ENCODE assay signal across 8 cellular contexts in the genomic region with DNA sequence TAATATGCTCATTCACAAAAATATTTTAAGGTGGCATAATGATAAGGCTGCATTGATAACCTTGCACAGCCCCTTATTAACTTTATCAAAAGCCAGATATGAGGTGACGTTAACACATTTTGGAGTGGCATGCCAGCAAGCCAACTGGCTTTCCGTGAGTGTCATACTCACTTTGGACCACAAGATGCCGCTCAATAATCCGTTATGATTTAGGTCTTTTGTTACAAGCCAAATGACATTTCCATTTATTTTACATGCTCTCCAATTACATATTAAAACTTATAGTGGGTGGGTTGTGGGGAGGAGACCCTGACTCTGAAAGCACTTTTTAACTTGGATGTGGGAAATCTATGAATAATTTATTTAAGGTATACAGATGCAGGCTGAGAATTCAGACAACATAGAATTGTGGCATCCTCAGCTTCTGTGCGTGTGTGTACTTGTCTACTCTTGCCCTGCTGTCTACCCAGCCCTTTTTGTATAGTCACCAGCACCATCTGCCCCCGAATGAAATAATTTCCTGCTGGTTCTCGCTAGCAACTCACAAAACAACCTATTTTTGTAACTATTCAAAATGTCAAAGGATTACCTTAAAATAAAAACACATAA.
DNase-seq lines count a peak whose midpoint lies in the region; ATAC-seq and TF ChIP-seq lines count a peak whose summit lies in the region.

No MANE protein-coding gene starts in this region.

- H3K9me3 ChIP-seq in upper lobe of right lung, result no peaks in the 10 kb centered on the region

- in situ Hi-C loops in astrocyte of the cerebellum (cut with HindIII; ENCODE audit: low sequenced_read_pairs), result no loop called here

- DNase-seq in stimulated activated CD4-positive, alpha-beta T cell treated with anti-CD3 and anti-CD28 coated beads, Interleukin-1b, Interleukin-23, amount 100 ng/mL, for 48 hours, result peak; percentile 2
- no peak for DNase-seq in stimulated activated CD4-positive, alpha-beta T cell treated with anti-CD3 and anti-CD28 coated beads, Interleukin-4, amount 100 ng/mL, for 1 hour
- DNase-seq in NCI-H2107 (lab: John Stamatoyannopoulos, UW) (peak; percentile 73), astrocyte of the cerebellum (ENCODE audit: low read depth) (peak; percentile 50), kidney epithelial cell (ENCODE audit: low read depth) (no peak), upper lobe of right lung (no peak)
- no peak for DNase-seq in NK-92 treated with Interleukin-12 subunit alpha and Interleukin-12 subunit beta, amount 100 ng/mL, for 24 hours (lab: John Stamatoyannopoulos, UW)

- no peak overlapping the region for H3K4me3 ChIP-seq in astrocyte of the cerebellum (ENCODE audit: low read depth, low read length)
- no peak overlapping the region for H3K4me3 ChIP-seq in kidney epithelial cell (ENCODE audit: low read depth, low read length)
- H3K4me3 ChIP-seq in upper lobe of right lung, result no peak overlapping the region

- TF ChIP-seq CTCF in astrocyte of the cerebellum (IDR thresholded peaks at IDR 0.05; ENCODE audit: low read depth, low read length, missing control alignments), result peak; percentile 87
- peak; percentile 72 for TF ChIP-seq CTCF in kidney epithelial cell (IDR thresholded peaks at IDR 0.05; ENCODE audit: insufficient read depth, low read length, poor library complexity, severe bottlenecking)
- TF ChIP-seq CTCF in upper lobe of right lung (IDR thresholded peaks at IDR 0.05), result peak; percentile 62

- no peaks in the 10 kb centered on the region for H3K27me3 ChIP-seq in kidney epithelial cell (ENCODE audit: control insufficient read depth, insufficient read depth, low read length)
- peaks cover 4% of the 10 kb centered on the region for H3K27me3 ChIP-seq in upper lobe of right lung

- intact Hi-C loops in upper lobe of right lung (cut with DNase I), result no loop called here

- no peaks in the 10 kb centered on the region for H3K36me3 ChIP-seq in kidney epithelial cell (ENCODE audit: control insufficient read depth, insufficient read depth, low read length)
- no peaks in the 10 kb centered on the region for H3K36me3 ChIP-seq in upper lobe of right lung

- no peaks in the 10 kb centered on the region for H3K4me1 ChIP-seq in upper lobe of right lung

- ATAC-seq in HG02610 (IDR thresholded peaks at IDR 0.05; ENCODE audit: unreplicated experiment) (peak; percentile 74), upper lobe of right lung (peak; percentile 48)

- H3K27ac ChIP-seq in upper lobe of right lung, result no peak overlapping the region

Comparison
In these comparisons a context has a peak if more than half of its experiments do, and no peak if none do; other contexts are left out.
1. DNase-seq: peak in stimulated activated CD4-positive, alpha-beta T cell treated with anti-CD3 and anti-CD28 coated beads, Interleukin-1b, Interleukin-23, amount 100 ng/mL, for 48 hours (single experiment), NCI-H2107 (single experiment) and astrocyte of the cerebellum (single experiment); none in stimulated activated CD4-positive, alpha-beta T cell treated with anti-CD3 and anti-CD28 coated beads, Interleukin-4, amount 100 ng/mL, for 1 hour (single experiment), kidney epithelial cell (single experiment), upper lobe of right lung (single experiment) and NK-92 treated with Interleukin-12 subunit alpha and Interleukin-12 subunit beta, amount 100 ng/mL, for 24 hours (single experiment).
2. Peak in every context shown above with its lines, with median percentiles within 50 percentile points of each other: CTCF ChIP-seq.